Comparison of ENCODE assay signal across 16 cellular contexts in genomic region chr10:73043766-73044377, GRCh38. TPM values are rescaled to one million over a fixed set of nuclear protein-coding genes. Genes with fewer than 3 reads are reported as not detected.
DNase-seq lines count a peak whose midpoint lies in the region; TF ChIP-seq lines count a peak whose summit lies in the region.
"Had no signal": no experiment of that assay in that cellular context is flagged by ENCODE, and none has a peak within 500 bp of the region (broad histone marks: within the 10 kb centered on the region; RNA-seq: fewer than 3 reads in every experiment).

No MANE protein-coding gene starts in this region.

- intact Hi-C loops in activated T-helper 2 cell treated with anti-CD3 and anti-CD28 coated beads, Interferon-gamma antibody, Interleukin-2, Interleukin-4, amounts not matched to agents 10 μg/mL and 5 μg/mL and 100 μg/mL, durations not matched to agents 14 hours and 24 hours and 36 hours (cut with micrococcal nuclease), result no loop called here
- intact Hi-C loops in esophagus squamous epithelium (cut with DNase I), result no loop called here
- intact Hi-C loops in activated CD4-positive, alpha-beta memory T cell treated with anti-CD3 and anti-CD28 coated beads for 36 hours (cut with micrococcal nuclease), result no loop called here

- no peak overlapping the region for H2BK5ac ChIP-seq in H9 (ENCODE audit: insufficient read length, low read length)

- no peak for TF ChIP-seq POLR2A in esophagus squamous epithelium (IDR thresholded peaks at IDR 0.05)

- H3K23ac ChIP-seq in H9 (ENCODE audit: insufficient read length, low read depth, low read length), result no peak overlapping the region

- H3K14ac ChIP-seq in H9 (ENCODE audit: insufficient read depth, low read length), result no peak overlapping the region

- H2BK20ac ChIP-seq in H9 (ENCODE audit: low read depth, low read length, poor library complexity, severe bottlenecking), result no peak overlapping the region

- H3K27ac ChIP-seq in H9 (ENCODE audit: insufficient read length, low read depth, low read length) (peak overlapping the region; percentile 68), esophagus squamous epithelium (peak overlapping the region in 3 of 4 donors; percentile 22 to 64 (median 53)), parathyroid adenoma (peak overlapping the region; percentile 26)
- H3K27ac ChIP-seq: C4-2B, HL-60 had no signal

- H3K4me3 Mint-ChIP-seq in H9, result no peak overlapping the region
- no peak overlapping the region for H3K4me3 Mint-ChIP-seq in activated T-helper 2 cell treated with anti-CD3 and anti-CD28 coated beads, Interferon-gamma antibody, Interleukin-2, Interleukin-4, amounts not matched to agents 10 μg/mL and 5 μg/mL and 100 μg/mL, durations not matched to agents 14 hours and 24 hours and 36 hours (ENCODE audit: low read depth)
- no peak overlapping the region for H3K4me3 Mint-ChIP-seq in nephron progenitor cell
- H3K4me3 Mint-ChIP-seq in activated CD4-positive, alpha-beta memory T cell treated with anti-CD3 and anti-CD28 coated beads for 36 hours, result no peak overlapping the region
- H3K4me3 Mint-ChIP-seq: activated B cell treated with CpG ODN at 0.5 μM for 24 hours; activated naive CD8-positive, alpha-beta T cell; natural killer cell; stimulated activated naive CD8-positive, alpha-beta T cell treated with anti-CD3 and anti-CD28 coated beads, Interleukin-15, amount 100 ng/mL, for 72 hours had no signal

- no peak overlapping the region for H3K4ac ChIP-seq in H9 (ENCODE audit: low read depth, low read length)

- H4K8ac ChIP-seq in H9 (replicated peaks; ENCODE audit: insufficient read length, low read depth, low read length), result no peak overlapping the region

- H2AFZ ChIP-seq in H9 (ENCODE audit: low read length) (no peak overlapping the region), parathyroid adenoma (peak overlapping the region; percentile 44)

- H3K9me3 Mint-ChIP-seq in H9, result no peaks in the 10 kb centered on the region
- H3K9me3 Mint-ChIP-seq in activated T-helper 2 cell treated with anti-CD3 and anti-CD28 coated beads, Interferon-gamma antibody, Interleukin-2, Interleukin-4, amounts not matched to agents 10 μg/mL and 5 μg/mL and 100 μg/mL, durations not matched to agents 14 hours and 24 hours and 36 hours, result no peaks in the 10 kb centered on the region
- H3K9me3 Mint-ChIP-seq in nephron progenitor cell, result no peaks in the 10 kb centered on the region
- no peaks in the 10 kb centered on the region for H3K9me3 Mint-ChIP-seq in activated CD4-positive, alpha-beta memory T cell treated with anti-CD3 and anti-CD28 coated beads for 36 hours
- H3K9me3 Mint-ChIP-seq: activated B cell treated with CpG ODN at 0.5 μM for 24 hours; natural killer cell; stimulated activated naive CD8-positive, alpha-beta T cell treated with anti-CD3 and anti-CD28 coated beads, Interleukin-15, amount 100 ng/mL, for 72 hours had no signal

- DNase-seq in H9 (no peak), esophagus squamous epithelium (lab: John Stamatoyannopoulos, UW) (no peak), nephron progenitor cell (no peak), NCI-H2107 (lab: John Stamatoyannopoulos, UW) (no peak), NCI-H774 (lab: John Stamatoyannopoulos, UW) (no peak)
- DNase-seq in activated T-helper 2 cell treated with anti-CD3 and anti-CD28 coated beads, Interferon-gamma antibody, Interleukin-2, Interleukin-4, amounts not matched to agents 10 μg/mL and 5 μg/mL and 100 μg/mL, durations not matched to agents 14 hours and 24 hours and 36 hours (ENCODE audit: low spot score), result no peak
- no peak for DNase-seq in activated CD4-positive, alpha-beta memory T cell treated with anti-CD3 and anti-CD28 coated beads for 36 hours
- DNase-seq: activated B cell treated with CpG ODN at 0.5 μM for 24 hours; dorsolateral prefrontal cortex; left cardiac atrium; natural killer cell; stimulated activated naive CD8-positive, alpha-beta T cell treated with anti-CD3 and anti-CD28 coated beads, Interleukin-15, amount 100 ng/mL, for 72 hours had no signal

- H3K27me3 Mint-ChIP-seq in H9 (ENCODE audit: low read depth), result no peaks in the 10 kb centered on the region
- no peaks in the 10 kb centered on the region for H3K27me3 Mint-ChIP-seq in activated T-helper 2 cell treated with anti-CD3 and anti-CD28 coated beads, Interferon-gamma antibody, Interleukin-2, Interleukin-4, amounts not matched to agents 10 μg/mL and 5 μg/mL and 100 μg/mL, durations not matched to agents 14 hours and 24 hours and 36 hours (ENCODE audit: low read depth)
- no peaks in the 10 kb centered on the region for H3K27me3 Mint-ChIP-seq in nephron progenitor cell (ENCODE audit: low read depth, poor library complexity)
- H3K27me3 Mint-ChIP-seq in activated CD4-positive, alpha-beta memory T cell treated with anti-CD3 and anti-CD28 coated beads for 36 hours, result no peaks in the 10 kb centered on the region
- H3K27me3 Mint-ChIP-seq: activated B cell treated with CpG ODN at 0.5 μM for 24 hours; activated naive CD8-positive, alpha-beta T cell; stimulated activated naive CD8-positive, alpha-beta T cell treated with anti-CD3 and anti-CD28 coated beads, Interleukin-15, amount 100 ng/mL, for 72 hours had no signal

- H2BK15ac ChIP-seq in H9 (ENCODE audit: low read depth, low read length), result no peak overlapping the region

- H3K36me3 ChIP-seq in esophagus squamous epithelium (peaks cover 0 to 25% (median 0%) of the 10 kb centered on the region in 3 donors), parathyroid adenoma (ENCODE audit: control insufficient read depth, insufficient read depth, low read length) (peaks cover 3% of the 10 kb centered on the region)

- POLR2A ChIA-PET in activated CD4-positive, alpha-beta memory T cell treated with anti-CD3 and anti-CD28 coated beads for 36 hours (lab: Charles Lee), result no interaction called here

- no peak for TF ChIP-seq CTCF in H9 (conservative IDR thresholded peaks at IDR 0.05)
- no peak for TF ChIP-seq CTCF in esophagus squamous epithelium (IDR thresholded peaks at IDR 0.05)
- TF ChIP-seq CTCF in parathyroid adenoma (IDR thresholded peaks at IDR 0.05), result no peak
- TF ChIP-seq CTCF in nephron progenitor cell (IDR thresholded peaks at IDR 0.05), result no peak

- no peak overlapping the region for H4K91ac ChIP-seq in H9 (ENCODE audit: insufficient read length, low read depth, low read length)

- no peaks in the 10 kb centered on the region for H3K79me1 ChIP-seq in H9 (ENCODE audit: insufficient read depth, low read depth, low read length, poor library complexity, severe bottlenecking)

- no peak overlapping the region for H4K5ac ChIP-seq in H9 (ENCODE audit: insufficient read length, low read depth, low read length)

- H4K20me1 ChIP-seq in H9 (ENCODE audit: control insufficient read depth, insufficient read depth, insufficient read length), result no peaks in the 10 kb centered on the region

- CTCF ChIA-PET in activated CD4-positive, alpha-beta memory T cell treated with anti-CD3 and anti-CD28 coated beads for 36 hours (lab: Charles Lee), result interaction anchor here (0.6 kb wide), 1 partner anchor 133 kb away, joined by 3 read pairs; no protein-coding TSS in a partner anchor

- H3K4me2 ChIP-seq in H9 (ENCODE audit: insufficient read depth, insufficient read length, low read length), result no peak overlapping the region
- peak overlapping the region; percentile 44 for H3K4me2 ChIP-seq in parathyroid adenoma (ENCODE audit: low read length)

- H3K9me3 ChIP-seq in H9 (ENCODE audit: control insufficient read depth, low read depth, low read length) (no peaks in the 10 kb centered on the region), esophagus squamous epithelium (no peaks in the 10 kb centered on the region), parathyroid adenoma (ENCODE audit: control insufficient read depth, low read length) (no peaks in the 10 kb centered on the region)

- no peak overlapping the region for H2AK5ac ChIP-seq in H9 (ENCODE audit: insufficient read length, low read length)

- H3K36me3 Mint-ChIP-seq in H9 (ENCODE audit: insufficient read depth in 1 of 3, low read depth in 3 of 3) (peaks cover 3 to 19% (median 8%) of the 10 kb centered on the region in 3 experiments; a peak in 6 of 7 replicates), nephron progenitor cell (ENCODE audit: low read depth) (peaks cover 88% of the 10 kb centered on the region)
- H3K36me3 Mint-ChIP-seq in activated T-helper 2 cell treated with anti-CD3 and anti-CD28 coated beads, Interferon-gamma antibody, Interleukin-2, Interleukin-4, amounts not matched to agents 10 μg/mL and 5 μg/mL and 100 μg/mL, durations not matched to agents 14 hours and 24 hours and 36 hours (ENCODE audit: low read depth), result peaks cover 51% of the 10 kb centered on the region
- peaks cover 19% of the 10 kb centered on the region for H3K36me3 Mint-ChIP-seq in activated CD4-positive, alpha-beta memory T cell treated with anti-CD3 and anti-CD28 coated beads for 36 hours

- H3K9ac ChIP-seq in H9 (ENCODE audit: extremely low read depth, insufficient read length, low read length) (no peak overlapping the region), parathyroid adenoma (no peak overlapping the region)

- H2BK120ac ChIP-seq in H9 (ENCODE audit: low read depth, low read length, poor library complexity, severe bottlenecking), result no peak overlapping the region

- H3T11ph ChIP-seq in H9 (ENCODE audit: low read length), result no peak overlapping the region

- no peak overlapping the region for H3K18ac ChIP-seq in H9 (ENCODE audit: insufficient read length, low read depth, low read length)

- H3K56ac ChIP-seq in H9 (ENCODE audit: insufficient read length, low read depth, low read length), result no peak overlapping the region

- H2BK12ac ChIP-seq in H9 (ENCODE audit: insufficient read length, low read depth, low read length), result no peak overlapping the region

- WGBS in H9 (ENCODE audit: extremely low coverage, insufficient read length, low lambda C conversion rate), result no CpG with 5 or more reads among the region's 2 CpGs
- 68 to 85% methylated on average over 2 of the region's 2 CpGs for WGBS in esophagus squamous epithelium, 2 donors

- H3K4me1 ChIP-seq in H9 (ENCODE audit: insufficient read depth, low read length) (peaks cover 4% of the 10 kb centered on the region), esophagus squamous epithelium (peaks cover 5 to 20% (median 6%) of the 10 kb centered on the region in 3 donors), parathyroid adenoma (peaks cover 15% of the 10 kb centered on the region)

- no peak overlapping the region for H3K4me3 ChIP-seq in esophagus squamous epithelium
- peak overlapping the region; percentile 48 for H3K4me3 ChIP-seq in parathyroid adenoma (ENCODE audit: low read depth, low read length)
- H3K4me3 ChIP-seq: dorsolateral prefrontal cortex had no signal

- H3K4me1 Mint-ChIP-seq in H9 (peaks cover 29 to 31% of the 10 kb centered on the region in 2 experiments), nephron progenitor cell (peaks cover 12% of the 10 kb centered on the region)
- H3K4me1 Mint-ChIP-seq in activated T-helper 2 cell treated with anti-CD3 and anti-CD28 coated beads, Interferon-gamma antibody, Interleukin-2, Interleukin-4, amounts not matched to agents 10 μg/mL and 5 μg/mL and 100 μg/mL, durations not matched to agents 14 hours and 24 hours and 36 hours (ENCODE audit: low read depth), result peaks cover 8% of the 10 kb centered on the region
- peaks cover 5% of the 10 kb centered on the region for H3K4me1 Mint-ChIP-seq in activated CD4-positive, alpha-beta memory T cell treated with anti-CD3 and anti-CD28 coated beads for 36 hours (ENCODE audit: low read depth)
- H3K4me1 Mint-ChIP-seq: activated B cell treated with CpG ODN at 0.5 μM for 24 hours; natural killer cell; stimulated activated naive CD8-positive, alpha-beta T cell treated with anti-CD3 and anti-CD28 coated beads, Interleukin-15, amount 100 ng/mL, for 72 hours had no signal

- H3K23me2 ChIP-seq in H9 (ENCODE audit: insufficient read length, low read depth, low read length, poor library complexity, severe bottlenecking), result no peaks in the 10 kb centered on the region

- peak overlapping the region; percentile 39 to 93 (median 88); a peak in 6 of 7 replicates for H3K27ac Mint-ChIP-seq in H9
- peak overlapping the region; percentile 38 for H3K27ac Mint-ChIP-seq in activated T-helper 2 cell treated with anti-CD3 and anti-CD28 coated beads, Interferon-gamma antibody, Interleukin-2, Interleukin-4, amounts not matched to agents 10 μg/mL and 5 μg/mL and 100 μg/mL, durations not matched to agents 14 hours and 24 hours and 36 hours
- H3K27ac Mint-ChIP-seq in nephron progenitor cell, result no peak overlapping the region
- no peak overlapping the region for H3K27ac Mint-ChIP-seq in activated CD4-positive, alpha-beta memory T cell treated with anti-CD3 and anti-CD28 coated beads for 36 hours
- H3K27ac Mint-ChIP-seq: activated B cell treated with CpG ODN at 0.5 μM for 24 hours; activated naive CD8-positive, alpha-beta T cell; natural killer cell had no signal

- H3K27me3 ChIP-seq in H9 (ENCODE audit: insufficient read depth, low read length), result no peaks in the 10 kb centered on the region
- H3K27me3 ChIP-seq in esophagus squamous epithelium, result no peaks in the 10 kb centered on the region
- no peaks in the 10 kb centered on the region for H3K27me3 ChIP-seq in parathyroid adenoma (ENCODE audit: control insufficient read depth, insufficient read depth, low read length)
- H3K27me3 ChIP-seq: dorsolateral prefrontal cortex had no signal

- no peaks in the 10 kb centered on the region for H3K79me2 ChIP-seq in H9 (ENCODE audit: insufficient read depth, low read length)
- no peaks in the 10 kb centered on the region for H3K79me2 ChIP-seq in parathyroid adenoma

RNA-seq across cellular contexts. Expression of gene P4HA1, which starts 52.8 kb away (rescaled TPM):
- total RNA-seq in H9 (2021) (47.8 and 48.6 TPM in 2 replicates), esophagus squamous epithelium (10 to 100 TPM in 3 of 4 donors, 1 to 10 TPM in 1; 5.0 to 13.8 (median 12.3) TPM)
- total RNA-seq in activated T-helper 2 cell treated with anti-CD3 and anti-CD28 coated beads, Interferon-gamma antibody, Interleukin-2, Interleukin-4, amounts not matched to agents 10 μg/mL and 5 μg/mL and 100 μg/mL, durations not matched to agents 14 hours and 24 hours and 36 hours, result 71.9 and 72.8 TPM in 2 replicates
- 10 to 100 TPM; 30.9 to 31.2 TPM for total RNA-seq in activated CD4-positive, alpha-beta memory T cell treated with anti-CD3 and anti-CD28 coated beads for 36 hours

Comparison
In these comparisons a context has a peak if more than half of its experiments do, and no peak if none do; other contexts are left out.
1. H3K27ac Mint-ChIP-seq: peak in H9 (3 of 3) and activated T-helper 2 cell treated with anti-CD3 and anti-CD28 coated beads, Interferon-gamma antibody, Interleukin-2, Interleukin-4, amounts not matched to agents 10 μg/mL and 5 μg/mL and 100 μg/mL, durations not matched to agents 14 hours and 24 hours and 36 hours (single experiment); none in nephron progenitor cell (single experiment) and activated CD4-positive, alpha-beta memory T cell treated with anti-CD3 and anti-CD28 coated beads for 36 hours (single experiment).
2. Peak in every context shown above with its lines, with median percentiles within 50 percentile points of each other: H3K27ac ChIP-seq.